Comparison of ENCODE assay signal across 19 cellular contexts in genomic region chr15:55824857-55825613, GRCh38.
DNase-seq lines count a peak whose midpoint lies in the region; ATAC-seq and TF ChIP-seq lines count a peak whose summit lies in the region.
"Had no signal": no experiment of that assay in that cellular context is flagged by ENCODE, and none has a peak within 500 bp of the region (broad histone marks: within the 10 kb centered on the region; RNA-seq: fewer than 3 reads in every experiment).

No MANE protein-coding gene starts in this region.

- no peak overlapping the region for H3K4me2 ChIP-seq in PC-3 (ENCODE audit: low read length)

- H3K4me1 ChIP-seq in PC-3 (ENCODE audit: insufficient read depth, low read length) = no peaks in the 10 kb centered on the region

- H3K27me3 ChIP-seq in H7 (ENCODE audit: control insufficient read depth, insufficient read depth, low read length) = no peaks in the 10 kb centered on the region
- no peaks in the 10 kb centered on the region for H3K27me3 ChIP-seq in PC-3 (ENCODE audit: low read length)
- H3K27me3 ChIP-seq: left lung had no signal

- no peak for TF ChIP-seq CTCF in PC-3 (conservative IDR thresholded peaks at IDR 0.05; ENCODE audit: low read depth, low read length)

- no peaks in the 10 kb centered on the region for H3K79me2 ChIP-seq in PC-3 (ENCODE audit: low read length)

- CTCF ChIA-PET in PC-3 (lab: Charles Lee) = no interaction called here

- TSS peak; percentile 24 for BruUV-seq in PC-3 (replicated peaks; lab: Mats Ljungman, UMichigan)

- H2AFZ ChIP-seq in PC-3 (ENCODE audit: low read length) = no peak overlapping the region

- H4K20me1 ChIP-seq in PC-3 (ENCODE audit: low read length) = no peaks in the 10 kb centered on the region

- H3K9me3 ChIP-seq in PC-3 (ENCODE audit: low read length) = no peaks in the 10 kb centered on the region
- H3K9me3 ChIP-seq: left lung had no signal

- H3K36me3 ChIP-seq in H7 (replicated peaks; ENCODE audit: control insufficient read depth, insufficient read depth, low read length) (no peaks in the 10 kb centered on the region), PC-3 (ENCODE audit: low read depth, low read length) (no peaks in the 10 kb centered on the region)
- H3K36me3 ChIP-seq: left lung had no signal

- H3K9ac ChIP-seq in PC-3 (ENCODE audit: low read length) = no peak overlapping the region

- intact Hi-C loops in PC-3 (cut with micrococcal nuclease) = no loop called here

- DNase-seq in Ammon's horn (ENCODE audit: low spot score) (peak; percentile 17), H7 (peak; percentile 37), PC-3 (no peak), left kidney (ENCODE audit: low read depth, low spot score) (peak; percentile 21), superior temporal gyrus (ENCODE audit: extremely low spot score) (no peak)
- DNase-seq: activated CD4-positive, alpha-beta T cell treated with anti-CD3 and anti-CD28 coated beads for 4 hours; activated naive CD4-positive, alpha-beta T cell treated with anti-CD3 and anti-CD28 coated beads, Interleukin-2, amount 50 U/mL, for 16 hours; activated T-cell treated with anti-CD3 and anti-CD28 coated beads, Interleukin-2, amount 50 U/mL, for 72 hours; CD4-positive, CD25-positive, alpha-beta regulatory T cell; dermis blood vessel endothelial cell; GF-D8; immature natural killer cell; IMR-90; left lung; NCI-H1417 treated with DMSO at 0.1 percent for 48 hours; NCI-H526 treated with DMSO at 0.1 percent for 48 hours; SHP77 treated with DMSO at 0.1 percent for 48 hours had no signal

- no peaks in the 10 kb centered on the region for H3K9me2 ChIP-seq in PC-3 (replicated peaks; ENCODE audit: low read length)

- H3K27ac ChIP-seq in PC-3 (ENCODE audit: low read length) = no peak overlapping the region
- H3K27ac ChIP-seq: left lung had no signal

- H3F3A ChIP-seq in PC-3 (ENCODE audit: low read length, unreplicated experiment) = no peaks in the 10 kb centered on the region

- ATAC-seq in PC-3 (no peak), HG02798 (IDR thresholded peaks at IDR 0.05; ENCODE audit: poor library complexity, unreplicated experiment) (no peak), HG02571 (IDR thresholded peaks at IDR 0.05; ENCODE audit: unreplicated experiment) (no peak)
- ATAC-seq: activated T-cell treated with anti-CD3 and anti-CD28 coated beads, Interleukin-2, amount 50 U/mL, for 72 hours; left lung had no signal

- H3K4me3 ChIP-seq in H7 (ENCODE audit: insufficient read depth, low read depth, low read length) (no peak overlapping the region), PC-3 (ENCODE audit: low read length) (no peak overlapping the region)
- H3K4me3 ChIP-seq: left lung had no signal

- POLR2A ChIA-PET in PC-3 (lab: Charles Lee; ENCODE audit: unreplicated experiment) = no interaction called here

Comparison
In these comparisons a context has a peak if more than half of its experiments do, and no peak if none do; other contexts are left out.
1. DNase-seq: peak in Ammon's horn (single experiment), H7 (single experiment) and left kidney (single experiment); none in PC-3 (single experiment) and superior temporal gyrus (single experiment).